In the genomic region with DNA sequence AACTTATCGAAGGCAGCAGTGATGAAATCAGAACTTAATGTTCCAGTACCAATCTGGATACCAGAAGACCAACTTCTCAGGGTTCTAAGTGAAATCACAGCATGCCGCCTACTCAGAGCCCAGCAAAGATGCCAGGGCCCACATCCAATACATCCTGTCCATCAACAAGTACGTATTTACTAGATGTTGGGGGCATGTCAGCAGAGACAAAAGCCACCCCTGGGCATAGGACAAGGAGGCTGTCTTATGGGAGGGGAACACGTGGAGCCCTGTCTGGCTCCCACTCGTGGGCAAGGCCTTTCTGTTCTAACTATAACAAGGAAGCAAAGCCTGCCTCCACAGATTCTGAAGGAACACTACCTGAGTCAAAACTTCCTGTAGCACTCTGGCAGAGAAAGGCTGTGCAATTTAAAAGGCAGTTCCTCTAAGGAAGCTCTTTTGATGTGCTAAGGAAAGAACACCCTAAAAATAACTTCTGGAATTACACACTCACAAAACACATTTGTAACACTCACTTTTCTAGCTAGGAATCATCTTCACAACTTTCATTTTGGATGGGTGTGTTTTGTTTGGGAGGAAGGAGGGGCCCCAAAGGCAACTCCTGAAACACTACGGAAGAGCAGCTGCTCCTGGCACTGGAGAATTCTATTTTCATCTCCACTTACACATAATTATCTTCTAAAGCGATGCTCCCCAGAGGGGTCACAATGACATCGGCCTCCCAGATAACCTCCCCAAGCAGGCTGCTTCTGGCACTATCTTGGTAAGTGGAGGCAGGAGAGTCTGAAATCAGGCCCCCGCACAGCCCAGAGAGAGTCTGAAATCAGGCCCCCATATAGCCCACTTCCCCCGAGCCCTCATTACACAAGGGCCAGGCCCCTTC, we compare ENCODE assay signal across 8 cellular contexts. TPM values are rescaled to one million over a fixed set of nuclear protein-coding genes. Genes with fewer than 3 reads are reported as not detected.
DNase-seq lines count a peak whose midpoint lies in the region; ATAC-seq, FAIRE-seq and TF ChIP-seq lines count a peak whose summit lies in the region.

No MANE protein-coding gene starts in this region.

- ATAC-seq in HG03520 (IDR thresholded peaks at IDR 0.05; ENCODE audit: unreplicated experiment), result no peak

- no TSS peak for BruUV-seq in endothelial cell of umbilical vein (replicated peaks; lab: Mats Ljungman, UMichigan)

- no peak for TF ChIP-seq POLR2A in endothelial cell of umbilical vein (IDR thresholded peaks at IDR 0.05; ENCODE audit: low read depth, low read length)

- POLR2A ChIA-PET in endothelial cell of umbilical vein (lab: Charles Lee), result no interaction called here

- TF ChIP-seq CTCF in endothelial cell of umbilical vein (IDR thresholded peaks at IDR 0.05; ENCODE audit: extremely low read depth in 1 of 2, insufficient read depth in 1 of 2, low read depth in 1 of 2, low read length in 2 of 2), result no peak

- H3K9ac ChIP-seq in BLaER1 (peak overlapping the region; percentile 54), endothelial cell of umbilical vein (replicated peaks; ENCODE audit: extremely low read depth, insufficient read depth, low read length) (no peak overlapping the region)

- H3K27me3 ChIP-seq in BLaER1 (no peaks in the 10 kb centered on the region), endothelial cell of umbilical vein (ENCODE audit: control insufficient read depth in 2 of 2, insufficient read depth in 2 of 2, low read length in 2 of 2) (no peaks in the 10 kb centered on the region), H7 (ENCODE audit: control insufficient read depth, insufficient read depth, low read length) (no peaks in the 10 kb centered on the region)

- peaks cover 22% of the 10 kb centered on the region for H4K20me1 ChIP-seq in BLaER1
- H4K20me1 ChIP-seq in endothelial cell of umbilical vein (replicated peaks; ENCODE audit: control insufficient read depth, extremely low read depth, insufficient read depth, low read length), result no peaks in the 10 kb centered on the region

- FAIRE-seq in endothelial cell of umbilical vein (lab: Jason Lieb, UNC), result peak; percentile 82

- CTCF ChIA-PET in endothelial cell of umbilical vein (lab: Charles Lee), result interaction anchor here (0.9 to 1.9 kb wide), 2 partner anchors 13 to 190 kb away, joined by 3 to 9 read pairs; no protein-coding TSS in a partner anchor

- H3K27ac ChIP-seq in BLaER1 (peak overlapping the region; percentile 66), endothelial cell of umbilical vein (ENCODE audit: insufficient read depth, low read depth, low read length) (peak overlapping the region; percentile 16)

- H3K9me3 ChIP-seq in BLaER1, result no peaks in the 10 kb centered on the region
- no peaks in the 10 kb centered on the region for H3K9me3 ChIP-seq in endothelial cell of umbilical vein (replicated peaks; ENCODE audit: control insufficient read depth, insufficient read depth, low read length)

- no peaks in the 10 kb centered on the region for H3K9me1 ChIP-seq in endothelial cell of umbilical vein (replicated peaks; ENCODE audit: control insufficient read depth, extremely low read depth, insufficient read depth, low read length)

- H3K4me3 ChIP-seq in BLaER1 (no peak overlapping the region), endothelial cell of umbilical vein (replicated peaks in 1 of 3; ENCODE audit: insufficient read depth in 1 of 3, low read depth in 1 of 3, low read length in 3 of 3) (no peak overlapping the region), H7 (ENCODE audit: insufficient read depth, low read depth, low read length) (no peak overlapping the region)

- H3K4me1 ChIP-seq in BLaER1 (peaks cover 93% of the 10 kb centered on the region), endothelial cell of umbilical vein (ENCODE audit: control insufficient read depth, extremely low read depth, insufficient read depth, low read length) (peaks cover 10% of the 10 kb centered on the region)

- peak overlapping the region; percentile 71 for H2AFZ ChIP-seq in endothelial cell of umbilical vein (ENCODE audit: low read depth, low read length)

- H3K36me3 ChIP-seq in BLaER1 (no peaks in the 10 kb centered on the region), endothelial cell of umbilical vein (ENCODE audit: control insufficient read depth in 2 of 2, extremely low read depth in 1 of 2, insufficient read depth in 2 of 2, low read length in 2 of 2) (no peaks in the 10 kb centered on the region), H7 (replicated peaks; ENCODE audit: control insufficient read depth, insufficient read depth, low read length) (no peaks in the 10 kb centered on the region)

- DNase-seq in NCI-H2171 treated with DMSO at 0.1 percent for 48 hours (lab: John Stamatoyannopoulos, UW) (peak; percentile 52), endothelial cell of umbilical vein (ENCODE audit: low read depth, low spot score) (peak; percentile 38), occipital lobe (lab: John Stamatoyannopoulos, UW) (peak; percentile 52), H7 (no peak)
- DNase-seq in stimulated activated CD4-positive, alpha-beta T cell treated with anti-CD3 and anti-CD28 coated beads, Interleukin-2, amount 100 ng/mL, for 48 hours, result no peak
- DNase-seq in central memory CD4-positive, alpha-beta T cell, result no peak

- H3K79me2 ChIP-seq in endothelial cell of umbilical vein (ENCODE audit: control insufficient read depth, insufficient read depth, low read length), result no peaks in the 10 kb centered on the region

- H3K4me2 ChIP-seq in BLaER1 (peak overlapping the region; percentile 72), endothelial cell of umbilical vein (ENCODE audit: insufficient read depth, low read length) (peak overlapping the region; percentile 60)

- dilution Hi-C loops in endothelial cell of umbilical vein (cut with MboI; ENCODE audit: extremely low pct_ligation_motif_present, low sequenced_read_pairs), result no loop called here

- intact Hi-C loops in endothelial cell of umbilical vein (cut with micrococcal nuclease), result no loop called here

TF ChIP-seq in endothelial cell of umbilical vein, 7 proteins besides CTCF, POLR2A, EP300 and RAD21:
- TF ChIP-seq JUN (IDR thresholded peaks at IDR 0.05; ENCODE audit: borderline replicate concordance, insufficient read depth, insufficient read length, low read depth) (no peak), POLR2AphosphoS5 (IDR thresholded peaks at IDR 0.05; ENCODE audit: insufficient read depth, low read depth, low read length) (no peak), MYC (IDR thresholded peaks at IDR 0.05; ENCODE audit: low read depth, low read length) (no peak), EZH2 (IDR thresholded peaks at IDR 0.05; ENCODE audit: borderline replicate concordance, low read depth, low read length, severe bottlenecking) (no peak), FOS (IDR thresholded peaks at IDR 0.05; ENCODE audit: borderline replicate concordance, insufficient read depth, low read length) (no peak), GATA2 (IDR thresholded peaks at IDR 0.05; ENCODE audit: insufficient read depth, insufficient read length, low read depth, low read length) (no peak)
- TF ChIP-seq, protein P1, sequence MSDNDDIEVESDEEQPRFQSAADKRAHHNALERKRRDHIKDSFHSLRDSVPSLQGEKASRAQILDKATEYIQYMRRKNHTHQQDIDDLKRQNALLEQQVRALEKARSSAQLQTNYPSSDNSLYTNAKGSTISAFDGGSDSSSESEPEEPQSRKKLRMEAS (IDR thresholded peaks at IDR 0.05; ENCODE audit: insufficient read depth, insufficient read length), result no peak

RNA-seq across cellular contexts. Expression of a gene that starts 14.2 kb away (rescaled TPM):
- total RNA-seq in endothelial cell of umbilical vein, result 19.9 and 21.3 TPM in 2 replicates
- polyA plus RNA-seq in endothelial cell of umbilical vein, result 14.0 and 16.0 TPM in 2 replicates
- polyA plus RNA-seq in endothelial cell of umbilical vein (2011; cell fraction: cytosol; rRNA removed), result 13.8 and 19.6 TPM in 2 replicates
- polyA plus RNA-seq in endothelial cell of umbilical vein (2011; cell fraction: nucleus; rRNA removed), result 6.4 and 9.6 TPM in 2 replicates
- polyA plus RNA-seq in endothelial cell of umbilical vein (2012), result 19.9 and 22.0 TPM in 2 replicates
- 4.9 and 9.2 TPM in 2 replicates for polyA minus RNA-seq in endothelial cell of umbilical vein
- polyA minus RNA-seq in endothelial cell of umbilical vein (2011; cell fraction: cytosol; rRNA and poly(A)+ RNA removed), result 12.0 TPM
- polyA minus RNA-seq in endothelial cell of umbilical vein (2011; cell fraction: nucleus; rRNA and poly(A)+ RNA removed), result 1.1 and 3.9 TPM in 2 replicates
- total RNA-seq in occipital lobe, result 1.4 TPM
- total RNA-seq in H7 (2014; rRNA removed; shearing (Covaris generic)), result 57.6 and 84.9 TPM in 2 replicates

Comparison
In these comparisons a context has a peak if more than half of its experiments do, and no peak if none do; other contexts are left out.
1. DNase-seq: peak in NCI-H2171 treated with DMSO at 0.1 percent for 48 hours (single experiment), endothelial cell of umbilical vein (single experiment) and occipital lobe (single experiment); none in stimulated activated CD4-positive, alpha-beta T cell treated with anti-CD3 and anti-CD28 coated beads, Interleukin-2, amount 100 ng/mL, for 48 hours (0 of 2), H7 (single experiment) and central memory CD4-positive, alpha-beta T cell (single experiment).